In the genomic region with DNA sequence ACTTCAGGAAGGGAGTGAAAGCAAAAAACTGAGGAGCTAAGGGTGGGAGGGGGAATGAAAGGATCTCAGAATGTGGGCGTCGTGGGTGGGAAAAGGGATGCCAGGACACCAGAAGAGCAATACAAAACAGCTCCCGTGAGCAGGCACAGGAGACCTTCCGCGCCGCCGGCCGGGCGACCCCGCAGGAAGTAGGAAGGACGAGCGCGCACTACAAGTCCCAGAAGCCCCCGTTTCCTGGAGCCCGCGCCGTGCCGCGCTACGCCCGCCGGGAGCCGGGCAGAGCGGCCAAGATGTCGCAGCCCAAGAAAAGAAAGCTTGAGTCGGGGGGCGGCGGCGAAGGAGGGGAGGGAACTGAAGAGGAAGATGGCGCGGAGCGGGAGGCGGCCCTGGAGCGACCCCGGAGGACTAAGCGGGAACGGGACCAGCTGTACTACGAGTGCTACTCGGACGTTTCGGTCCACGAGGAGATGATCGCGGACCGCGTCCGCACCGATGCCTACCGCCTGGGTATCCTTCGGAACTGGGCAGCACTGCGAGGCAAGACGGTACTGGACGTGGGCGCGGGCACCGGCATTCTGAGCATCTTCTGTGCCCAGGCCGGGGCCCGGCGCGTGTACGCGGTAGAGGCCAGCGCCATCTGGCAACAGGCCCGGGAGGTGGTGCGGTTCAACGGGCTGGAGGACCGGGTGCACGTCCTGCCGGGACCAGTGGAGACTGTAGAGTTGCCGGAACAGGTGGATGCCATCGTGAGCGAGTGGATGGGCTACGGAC, we compare ENCODE assay signal across 8 cellular contexts. TPM values are rescaled to one million over a fixed set of nuclear protein-coding genes. Genes with fewer than 3 reads are reported as not detected.
DNase-seq lines count a peak whose midpoint lies in the region; ATAC-seq, FAIRE-seq and TF ChIP-seq lines count a peak whose summit lies in the region.

A gene (plus strand): TSS at position 249 of the 771 bp plus-strand sequence. CDS start 42 bp downstream, at position 291.

- H3K9me3 ChIP-seq in AG04450 (ENCODE audit: control insufficient read depth, insufficient read depth, low read length) = peaks cover 5% of the 10 kb centered on the region; the same call in 1 of the 2 replicates
- H3K9me3 ChIP-seq in kidney (ENCODE audit: control insufficient read depth in 1 of 2, low read length in 2 of 2) = no peaks in the 10 kb centered on the region

- POLR2A ChIA-PET in AG04450 (lab: Yijun Ruan, JAX) = interaction anchor here (0.6 to 0.8 kb wide), 2 partner anchors 22 to 85 kb away, joined by 3 read pairs; no protein-coding TSS in a partner anchor

- H3K4me1 ChIP-seq in kidney (ENCODE audit: control insufficient read depth in 1 of 2, insufficient read depth in 1 of 2, low read depth in 1 of 2, low read length in 2 of 2) = peaks cover 0 to 8% of the 10 kb centered on the region in 2 donors

- intact Hi-C loops in kidney (cut with DNase I) = no loop called here

- peaks cover 3 to 6% of the 10 kb centered on the region in 2 donors for H3K36me3 ChIP-seq in kidney (ENCODE audit: control insufficient read depth in 1 of 2, insufficient read depth in 2 of 2, low read length in 2 of 2)

- H3K9ac ChIP-seq in kidney (ENCODE audit: low read length in 2 of 2) = peak within 1 kb of the TSS; percentile 37 to 91

- H3K4me3 ChIP-seq in AG04450 (ENCODE audit: low read depth, low read length) = peak within 1 kb of the TSS; percentile 94
- H3K4me3 ChIP-seq in kidney (ENCODE audit: low read length in 2 of 2) = peak within 1 kb of the TSS; percentile 95 to 96

- ATAC-seq in GM18907 (IDR thresholded peaks at IDR 0.05; ENCODE audit: unreplicated experiment) (peak; percentile 97), HG03159 (IDR thresholded peaks at IDR 0.05; ENCODE audit: unreplicated experiment) (peak; percentile 96)
- peak; percentile 96 to 97 for ATAC-seq in activated CD4-positive, CD25-positive, alpha-beta regulatory T cell treated with anti-CD3 and anti-CD28 coated beads, Interleukin-2, amount 50 U/mL, for 24 hours

- no peaks in the 10 kb centered on the region for H3K27me3 ChIP-seq in AG04450 (ENCODE audit: control insufficient read depth, insufficient read depth, low read length)

- TF ChIP-seq CTCF in AG04450 (IDR thresholded peaks at IDR 0.05; ENCODE audit: low read depth, low read length) = no peak
- no peak for TF ChIP-seq CTCF in kidney (IDR thresholded peaks at IDR 0.05; ENCODE audit: borderline replicate concordance, extremely low read depth, insufficient read depth)

- CTCF ChIA-PET in AG04450 (lab: Charles Lee) = interaction anchor here (1.2 to 2.0 kb wide), 2 partner anchors 13 to 86 kb away, joined by 3 to 7 read pairs; no protein-coding TSS in a partner anchor

- H3K27ac ChIP-seq in AG04450 (ENCODE audit: low read depth, low read length) (peak within 1 kb of the TSS; percentile 31), kidney (ENCODE audit: low read depth in 2 of 2, low read length in 2 of 2) (peak within 1 kb of the TSS; percentile 80 to 91)

- DNase-seq in AG04450 (ENCODE audit: low read depth, low spot score) = peak; percentile 26
- DNase-seq in NCI-H226 = peak; percentile 69
- peak; percentile 81 for DNase-seq in cerebellar cortex (ENCODE audit: low spot score)
- peak; percentile 93 for DNase-seq in kidney
- DNase-seq in stimulated activated CD4-positive, alpha-beta T cell treated with anti-CD3 and anti-CD28 coated beads, Interleukin-15, amount 100 ng/mL, for 1 hour (ENCODE audit: low read depth in 1 of 2, low spot score in 1 of 2) = peak; percentile 50 to 76

- FAIRE-seq in kidney (lab: Jason Lieb, UNC) = no peak

RNA-seq across cellular contexts. Expression of the gene that starts here (rescaled TPM):
- 14.1 and 14.9 TPM in 2 replicates for polyA plus RNA-seq in AG04450 (2011; rRNA removed)
- polyA minus RNA-seq in AG04450 (2011; rRNA and poly(A)+ RNA removed) = 8.2 and 8.6 TPM in 2 replicates
- total RNA-seq in kidney = 19.3 TPM
- polyA plus RNA-seq in kidney (ENCODE audit: insufficient read depth, low read depth, low replicate concordance) = 16.9 TPM

Comparison
In these comparisons a context has a peak if more than half of its experiments do, and no peak if none do; other contexts are left out.
1. Peak in every context shown above with its lines: DNase-seq, ATAC-seq, H3K4me3 ChIP-seq and H3K27ac ChIP-seq.
2. DNase-seq: peak in every context shown above with its lines; median percentile 93 in kidney; 81 in cerebellar cortex; 69 in NCI-H226; 63 in stimulated activated CD4-positive, alpha-beta T cell treated with anti-CD3 and anti-CD28 coated beads, Interleukin-15, amount 100 ng/mL, for 1 hour; 26 in AG04450.